ENCODE assay signal across 9 cellular contexts in genomic region chr15:99973351-99973750, GRCh38.
"Had no signal": no experiment of that assay in that cellular context is flagged by ENCODE, and none has a peak within 500 bp of the region (broad histone marks: within the 10 kb centered on the region; RNA-seq: fewer than 3 reads in every experiment).

No MANE protein-coding gene starts in this region.

- H3K9me3 ChIP-seq: HAP-1 had no signal

- H3K27ac ChIP-seq: GM23248 had no signal

- H3K4me2 ChIP-seq: GM23338 had no signal

- H3K4me3 ChIP-seq: GM23248, GM23338, HAP-1 had no signal

- H3K9me3 Mint-ChIP-seq: GM23338, H9 had no signal

- H3K9ac ChIP-seq: GM23248 had no signal

- DNase-seq: GM23248, GOT3, H7, H9, HCEC 1CT, HFFc6 had no signal

- H2AFZ ChIP-seq: GM23248, GM23338 had no signal

- H3K36me3 ChIP-seq: HAP-1 had no signal

- H3K4me3 Mint-ChIP-seq: GM23338, H9, HFFc6 had no signal

- H3K27ac Mint-ChIP-seq: GM23338, HFFc6 had no signal

- H3K4me1 ChIP-seq: HAP-1 had no signal

- ATAC-seq: GM23338, HCT116 had no signal
